Comparison of ENCODE assay signal across 25 cellular contexts in the genomic region with DNA sequence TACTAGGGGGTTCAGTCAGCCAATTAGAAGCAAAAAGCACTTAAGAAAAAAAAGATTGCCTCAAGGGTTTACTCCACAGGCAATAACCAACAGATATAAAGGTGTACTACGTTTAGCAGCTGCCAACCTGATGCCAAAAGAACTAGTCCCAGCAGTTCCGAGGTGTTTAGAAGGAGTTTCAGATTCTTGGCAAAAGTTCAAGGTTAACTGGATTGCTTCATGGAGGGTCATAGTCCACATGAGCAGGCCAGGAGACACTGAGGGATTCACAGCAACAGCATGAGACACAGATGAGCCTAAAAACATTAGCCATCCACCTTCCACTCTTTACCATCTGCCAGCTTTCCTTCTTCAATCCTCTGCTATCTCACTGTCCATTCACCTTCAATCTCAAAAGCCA. TPM values are rescaled to one million over a fixed set of nuclear protein-coding genes. Genes with fewer than 3 reads are reported as not detected.
DNase-seq lines count a peak whose midpoint lies in the region; ATAC-seq, FAIRE-seq and TF ChIP-seq lines count a peak whose summit lies in the region.
"Had no signal": no experiment of that assay in that cellular context is flagged by ENCODE, and none has a peak within 500 bp of the region (broad histone marks: within the 10 kb centered on the region; RNA-seq: fewer than 3 reads in every experiment).

No MANE protein-coding gene starts in this region.

- no peaks in the 10 kb centered on the region for H3K9me3 ChIP-seq in mucosa of descending colon
- no peaks in the 10 kb centered on the region for H3K9me3 ChIP-seq in endodermal cell (ENCODE audit: control insufficient read depth, low read length)
- H3K9me3 ChIP-seq in testis, result no peaks in the 10 kb centered on the region
- H3K9me3 ChIP-seq: Peyer's patch had no signal

- DNase-seq in DMS79 treated with DMSO at 0.1 percent for 48 hours (lab: John Stamatoyannopoulos, UW), result peak; percentile 28
- DNase-seq in NCI-H69 (lab: John Stamatoyannopoulos, UW), result peak; percentile 49
- peak; percentile 39 for DNase-seq in fibroblast of mammary gland (ENCODE audit: low read depth)
- DNase-seq in mucosa of descending colon, result peak in 1 of 3 donors; percentile 49
- no peak for DNase-seq in endodermal cell
- no peak for DNase-seq in testis
- DNase-seq in D721Med (ENCODE audit: insufficient read length, low spot score), result no peak
- no peak for DNase-seq in activated CD4-positive, alpha-beta T cell treated with anti-CD3 and anti-CD28 coated beads, Interleukin-2, amount 50 U/mL, for 4 hours
- DNase-seq: AML-193; C1 segment of cervical spinal cord; Calu3; CD8-positive, alpha-beta T cell; DMS53; H9; HFFc6; KG1; NCI-H1105; NCI-H146; NCI-H2029 treated with DMSO at 0.1 percent for 48 hours; NCI-H2171 treated with DMSO at 0.1 percent for 48 hours; NCI-H524 treated with DMSO at 0.1 percent for 48 hours; NK-92 treated with Interleukin-12 subunit alpha and Interleukin-12 subunit beta, amount 100 ng/mL, for 24 hours; T-cell had no signal

- H3K9ac ChIP-seq in endodermal cell (ENCODE audit: extremely low read depth, low read length, poor library complexity, severe bottlenecking), result no peak overlapping the region

- peak; percentile 35 for ATAC-seq in mucosa of descending colon
- ATAC-seq: CD8-positive, alpha-beta T cell; T-cell had no signal

- no peak for TF ChIP-seq CTCF in fibroblast of mammary gland (conservative IDR thresholded peaks at IDR 0.05; ENCODE audit: control insufficient read depth, insufficient read depth, low read depth, low read length)
- no peak for TF ChIP-seq CTCF in mucosa of descending colon (IDR thresholded peaks at IDR 0.05)
- no peak for TF ChIP-seq CTCF in endodermal cell (conservative IDR thresholded peaks at IDR 0.05)
- TF ChIP-seq CTCF in testis (IDR thresholded peaks at IDR 0.05), result no peak
- no peak for TF ChIP-seq CTCF in D721Med (IDR thresholded peaks at IDR 0.05; ENCODE audit: insufficient read depth, missing control alignments)

- FAIRE-seq in D721Med (lab: Jason Lieb, UNC), result no peak

- intact Hi-C loops in mucosa of descending colon (cut with DNase I, micrococcal nuclease) (no loop called here), testis (cut with DNase I; ENCODE audit: low total_unique reads) (no loop called here)

- no peak for TF ChIP-seq POLR2A in testis (IDR thresholded peaks at IDR 0.05)

- H3K27me3 ChIP-seq in endodermal cell (ENCODE audit: control insufficient read depth, insufficient read depth, low read length, poor library complexity, severe bottlenecking) (peaks cover 39% of the 10 kb centered on the region), testis (no peaks in the 10 kb centered on the region)
- H3K27me3 ChIP-seq: Peyer's patch had no signal

- no peaks in the 10 kb centered on the region for H3K4me1 Mint-ChIP-seq in endodermal cell

- no peak overlapping the region for H3K27ac Mint-ChIP-seq in endodermal cell
- H3K27ac Mint-ChIP-seq: CD8-positive, alpha-beta T cell; H9; HFFc6; T-cell had no signal

- H3K36me3 Mint-ChIP-seq in endodermal cell (ENCODE audit: low read depth), result no peaks in the 10 kb centered on the region
- H3K36me3 Mint-ChIP-seq: CD8-positive, alpha-beta T cell; T-cell had no signal

- H3K4me3 Mint-ChIP-seq in endodermal cell, result no peak overlapping the region
- H3K4me3 Mint-ChIP-seq: CD8-positive, alpha-beta T cell; H9; HFFc6; T-cell had no signal

- H3K9me3 Mint-ChIP-seq in endodermal cell, result no peaks in the 10 kb centered on the region
- H3K9me3 Mint-ChIP-seq: CD8-positive, alpha-beta T cell; H9; HFFc6; T-cell had no signal

- H3K4me3 ChIP-seq in fibroblast of mammary gland (ENCODE audit: control insufficient read depth, low read depth, low read length) (no peak overlapping the region), mucosa of descending colon (no peak overlapping the region), endodermal cell (ENCODE audit: low read length) (no peak overlapping the region), testis (no peak overlapping the region)
- H3K4me3 ChIP-seq: Peyer's patch had no signal

- WGBS in endodermal cell (ENCODE audit: insufficient coverage in 1 of 2, insufficient read length in 1 of 2), 2 experiments, result 77 to 86% methylated on average over 2 of the region's 2 CpGs
- 29 to 33% methylated on average over 2 of the region's 2 CpGs for WGBS in testis, 2 donors

- H3K4me1 ChIP-seq in mucosa of descending colon (ENCODE audit: low read depth) (no peaks in the 10 kb centered on the region), endodermal cell (ENCODE audit: control insufficient read depth, insufficient read depth, low read length) (peaks cover 2% of the 10 kb centered on the region), testis (no peaks in the 10 kb centered on the region)

- no peaks in the 10 kb centered on the region for H3K36me3 ChIP-seq in mucosa of descending colon (ENCODE audit: low read depth)
- no peaks in the 10 kb centered on the region for H3K36me3 ChIP-seq in endodermal cell (ENCODE audit: control insufficient read depth, insufficient read depth, low read length)
- no peaks in the 10 kb centered on the region for H3K36me3 ChIP-seq in testis (ENCODE audit: low read depth, missing control alignments)
- H3K36me3 ChIP-seq: Peyer's patch had no signal

- H3K27me3 Mint-ChIP-seq in endodermal cell (ENCODE audit: insufficient read depth), result peaks cover 2% of the 10 kb centered on the region
- H3K27me3 Mint-ChIP-seq: T-cell had no signal

- H3K27ac ChIP-seq in endodermal cell (ENCODE audit: low read depth, low read length), result no peak overlapping the region
- no peak overlapping the region for H3K27ac ChIP-seq in testis

RNA-seq across cellular contexts. Expression of gene DNAH7, which starts 4.9 kb away (rescaled TPM):
- total RNA-seq in mucosa of descending colon (1 to 10 TPM; 3.0 to 9.3 (median 5.5) TPM), endodermal cell (1 to 10 TPM; 1.1 to 1.5 TPM), testis (10 to 100 TPM; 14.9 to 27.1 TPM)
- polyA plus RNA-seq in endodermal cell (2013, experiment 1 of 2), result 0.68 TPM
- polyA plus RNA-seq in endodermal cell (2013, experiment 2 of 2), result 0.75 TPM
- 25.8 TPM for polyA plus RNA-seq in testis (ENCODE audit: insufficient read depth, low read depth, low replicate concordance)
- total RNA-seq: CD8-positive, alpha-beta T cell; OCI-LY7 had no signal

Comparison
In these comparisons a context has a peak if more than half of its experiments do, and no peak if none do; other contexts are left out.
1. DNase-seq: peak in DMS79 treated with DMSO at 0.1 percent for 48 hours (single experiment), NCI-H69 (single experiment) and fibroblast of mammary gland (single experiment); none in endodermal cell (single experiment), testis (single experiment), D721Med (single experiment) and activated CD4-positive, alpha-beta T cell treated with anti-CD3 and anti-CD28 coated beads, Interleukin-2, amount 50 U/mL, for 4 hours (0 of 2).